Comparison of ENCODE assay signal across 18 cellular contexts in genomic region chr5:2013301-2014057, GRCh38.
DNase-seq lines count a peak whose midpoint lies in the region; ATAC-seq and TF ChIP-seq lines count a peak whose summit lies in the region.
"Had no signal": no experiment of that assay in that cellular context is flagged by ENCODE, and none has a peak within 500 bp of the region (broad histone marks: within the 10 kb centered on the region; RNA-seq: fewer than 3 reads in every experiment).

No MANE protein-coding gene starts in this region.

- H3K4me1 ChIP-seq in lung (ENCODE audit: control insufficient read depth in 2 of 2, insufficient read depth in 2 of 2, low read length in 2 of 2): peaks cover 0 to 5% of the 10 kb centered on the region in 2 donors
- no peaks in the 10 kb centered on the region for H3K4me1 ChIP-seq in colonic mucosa
- H3K4me1 ChIP-seq: A549 had no signal

- 68% methylated on average over 18 of the region's 18 CpGs for WGBS in lung, 2 donors

- H3K9ac ChIP-seq in colonic mucosa (ENCODE audit: low read depth in 2 of 2, low read length in 2 of 2): no peak overlapping the region
- H3K9ac ChIP-seq: SK-N-SH had no signal

- H3K27me3 ChIP-seq in lung (ENCODE audit: control insufficient read depth, insufficient read depth) (no peaks in the 10 kb centered on the region), colonic mucosa (no peaks in the 10 kb centered on the region)

- intact Hi-C loops in Right ventricle myocardium inferior (cut with DNase I) (loop anchor here (5.0 kb wide), 1 partner anchor 131 kb away; the partner anchor contains the start of gene IRX4), left cardiac atrium (cut with DNase I) (no loop called here), colonic mucosa (cut with DNase I) (loop anchor here (10.0 kb wide), 1 partner anchor 249 kb away; no protein-coding TSS in a partner anchor)

- DNase-seq in Right ventricle myocardium inferior (ENCODE audit: missing footprints) (no peak), left cardiac atrium (no peak), GOT3 (lab: John Stamatoyannopoulos, UW) (peak; percentile 10), OCI-M1 (lab: John Stamatoyannopoulos, UW) (peak; percentile 1), lung (ENCODE audit: low spot score) (peak; percentile 22), COLO668 (lab: John Stamatoyannopoulos, UW; ENCODE audit: unreplicated experiment) (no peak), colonic mucosa (no peak)
- DNase-seq: Calu3; CD4-positive, CD25-positive, alpha-beta regulatory T cell; MM.1S; NCI-H1436 treated with DMSO at 0.1 percent for 48 hours; NCI-H2081; NCI-H2227 treated with DMSO at 0.1 percent for 48 hours; NCI-H524 treated with DMSO at 0.1 percent for 48 hours; PC-3; SK-N-SH had no signal

- H3K27ac ChIP-seq in lung (ENCODE audit: low read depth in 1 of 2, low read length in 1 of 2) (no peak overlapping the region), colonic mucosa (no peak overlapping the region)
- H3K27ac ChIP-seq: A549 had no signal

- H3K9me3 ChIP-seq in lung (ENCODE audit: control insufficient read depth in 2 of 2, insufficient read depth in 1 of 2, low read length in 1 of 2): no peaks in the 10 kb centered on the region
- no peaks in the 10 kb centered on the region for H3K9me3 ChIP-seq in colonic mucosa
- H3K9me3 ChIP-seq: A549, SK-N-SH had no signal

- peak; percentile 24 for ATAC-seq in Right ventricle myocardium inferior
- no peak for ATAC-seq in left cardiac atrium
- ATAC-seq in lung (ENCODE audit: insufficient read depth, low FRiP score): no peak
- no peak for ATAC-seq in GM18861 (IDR thresholded peaks at IDR 0.05; ENCODE audit: unreplicated experiment)
- ATAC-seq: A549, PC-3 had no signal

- TF ChIP-seq CTCF in lung (IDR thresholded peaks at IDR 0.05; ENCODE audit: control extremely low read depth, extremely low read depth) (no peak), colonic mucosa (IDR thresholded peaks at IDR 0.05) (no peak)

- H3K36me3 ChIP-seq in lung (ENCODE audit: control insufficient read depth in 2 of 2, insufficient read depth in 2 of 2, low read length in 2 of 2) (no peaks in the 10 kb centered on the region), colonic mucosa (no peaks in the 10 kb centered on the region)

- H3K4me3 ChIP-seq in lung: no peak overlapping the region
- no peak overlapping the region for H3K4me3 ChIP-seq in colonic mucosa
- H3K4me3 ChIP-seq: A549 had no signal

Comparison
In these comparisons a context has a peak if more than half of its experiments do, and no peak if none do; other contexts are left out.
1. intact Hi-C loops: an anchor here in Right ventricle myocardium inferior (5.0 kb wide) and colonic mucosa (10.0 kb wide); none called in left cardiac atrium.
2. DNase-seq: peak in GOT3 (single experiment), OCI-M1 (single experiment) and lung (single experiment); none in Right ventricle myocardium inferior (single experiment), left cardiac atrium (single experiment), COLO668 (single experiment) and colonic mucosa (single experiment).